ENCODE assay signal across 17 cellular contexts in genomic region chr5:169303119-169303515, GRCh38. TPM values are rescaled to one million over a fixed set of nuclear protein-coding genes. Genes with fewer than 3 reads are reported as not detected.
"Had no signal": no experiment of that assay in that cellular context is flagged by ENCODE, and none has a peak within 500 bp of the region (broad histone marks: within the 10 kb centered on the region; RNA-seq: fewer than 3 reads in every experiment).

No MANE protein-coding gene starts in this region.

- ATAC-seq: naive thymus-derived CD4-positive, alpha-beta T cell; stimulated activated memory B cell treated with anti-CD40 and anti-IgM and Interleukin-4, amounts not matched to agents 10 μg/mL and 1 μg/mL and 100 μg/mL, for 72 hours had no signal

- H3K9me3 Mint-ChIP-seq: activated B cell treated with CpG ODN at 0.5 μM for 24 hours; activated CD4-positive, alpha-beta memory T cell treated with anti-CD3 and anti-CD28 coated beads, Interleukin-2, amount 10 ng/mL, durations not matched to agents 7 days and 5 days; activated naive CD4-positive, alpha-beta T cell treated with anti-CD3 and anti-CD28 coated beads for 36 hours; activated naive CD8-positive, alpha-beta T cell treated with anti-CD3 and anti-CD28 coated beads, Interleukin-2, amount 10 ng/mL, durations not matched to agents 7 days and 5 days; activated T-cell treated with anti-CD3 and anti-CD28 coated beads, Interleukin-2, amount 50 U/mL, for 72 hours; dendritic cell treated with granulocyte-macrophage colony-stimulating factor and Interleukin-4, amounts not matched to agents 40 ng/mL and 50 ng/mL, for 4 days; neural crest cell had no signal

- H3K4me3 Mint-ChIP-seq: activated B cell treated with CpG ODN at 0.5 μM for 24 hours; activated CD4-positive, alpha-beta memory T cell treated with anti-CD3 and anti-CD28 coated beads, Interleukin-2, amount 10 ng/mL, durations not matched to agents 7 days and 5 days; activated naive CD4-positive, alpha-beta T cell treated with anti-CD3 and anti-CD28 coated beads for 36 hours; activated naive CD8-positive, alpha-beta T cell treated with anti-CD3 and anti-CD28 coated beads, Interleukin-2, amount 10 ng/mL, durations not matched to agents 7 days and 5 days; dendritic cell treated with granulocyte-macrophage colony-stimulating factor and Interleukin-4, amounts not matched to agents 40 ng/mL and 50 ng/mL, for 4 days; stimulated activated memory B cell treated with anti-CD40 and anti-IgM and Interleukin-4, amounts not matched to agents 10 μg/mL and 1 μg/mL and 100 μg/mL, for 72 hours had no signal

- H3K27ac Mint-ChIP-seq: activated B cell treated with CpG ODN at 0.5 μM for 24 hours; activated CD4-positive, alpha-beta memory T cell treated with anti-CD3 and anti-CD28 coated beads, Interleukin-2, amount 10 ng/mL, durations not matched to agents 7 days and 5 days; activated naive CD4-positive, alpha-beta T cell treated with anti-CD3 and anti-CD28 coated beads for 36 hours; activated naive CD8-positive, alpha-beta T cell treated with anti-CD3 and anti-CD28 coated beads, Interleukin-2, amount 10 ng/mL, durations not matched to agents 7 days and 5 days; activated T-cell treated with anti-CD3 and anti-CD28 coated beads, Interleukin-2, amount 50 U/mL, for 72 hours; dendritic cell treated with granulocyte-macrophage colony-stimulating factor and Interleukin-4, amounts not matched to agents 40 ng/mL and 50 ng/mL, for 4 days; naive thymus-derived CD4-positive, alpha-beta T cell; stimulated activated memory B cell treated with anti-CD40 and anti-IgM and Interleukin-4, amounts not matched to agents 10 μg/mL and 1 μg/mL and 100 μg/mL, for 72 hours had no signal

- H3K4me3 ChIP-seq: gastroesophageal sphincter, right lobe of liver, stomach, transverse colon, uterus had no signal

- FAIRE-seq: small intestine had no signal

- H3K27me3 ChIP-seq: uterus had no signal

- H3K27ac ChIP-seq: gastroesophageal sphincter, right lobe of liver, stomach, transverse colon, uterus had no signal

- H3K36me3 Mint-ChIP-seq: activated naive CD8-positive, alpha-beta T cell treated with anti-CD3 and anti-CD28 coated beads, Interleukin-2, amount 10 ng/mL, durations not matched to agents 7 days and 5 days; stimulated activated memory B cell treated with anti-CD40 and anti-IgM and Interleukin-4, amounts not matched to agents 10 μg/mL and 1 μg/mL and 100 μg/mL, for 72 hours had no signal

- H3K4me1 ChIP-seq: right lobe of liver, uterus had no signal

- DNase-seq: activated B cell treated with CpG ODN at 0.5 μM for 24 hours; activated effector memory CD4-positive, alpha-beta T cell treated with Interleukin-2 at 50 U/mL for 16 hours had no signal

- H3K9me3 ChIP-seq: gastroesophageal sphincter, right lobe of liver, stomach, transverse colon, uterus had no signal

- H3K36me3 ChIP-seq: gastroesophageal sphincter, right lobe of liver, stomach, transverse colon, uterus had no signal

RNA-seq across cellular contexts. Expression of gene SLIT3, which starts 2.2 kb away (rescaled TPM):
- total RNA-seq: activated B cell treated with CpG ODN at 0.5 μM for 24 hours; activated CD4-positive, alpha-beta memory T cell treated with anti-CD3 and anti-CD28 coated beads, Interleukin-2, amount 10 ng/mL, durations not matched to agents 7 days and 5 days; activated naive CD8-positive, alpha-beta T cell treated with anti-CD3 and anti-CD28 coated beads, Interleukin-2, amount 10 ng/mL, durations not matched to agents 7 days and 5 days; T-helper 1 cell treated with Interleukin-12 subunit alpha and Interleukin-12 subunit beta and Interleukin-4 antibody, amounts not matched to agents 30 ng/mL and 1 ng/mL, for 36 hours had no signal
- polyA plus RNA-seq: naive thymus-derived CD4-positive, alpha-beta T cell had no signal
